Comparison of ENCODE assay signal across 15 cellular contexts in genomic region chr6:92011681-92012245, GRCh38.
A peak's percentile ranks its signal among the peaks of the same experiment; 100 is the strongest.
DNase-seq lines count a peak whose midpoint lies in the region; ATAC-seq and TF ChIP-seq lines count a peak whose summit lies in the region.
"Had no signal": no experiment of that assay in that cellular context is flagged by ENCODE, and none has a peak within 500 bp of the region (broad histone marks: within the 10 kb centered on the region; RNA-seq: fewer than 3 reads in every experiment).

No MANE protein-coding gene starts in this region.

- no CpG with 5 or more reads among the region's 29 CpGs for WGBS in neuronal stem cell (ENCODE audit: extremely low coverage in 2 of 2, insufficient read length in 2 of 2, insufficient replicate concordance in 1 of 2), 2 donors

- no peak overlapping the region for H3K4me2 ChIP-seq in neuronal stem cell (ENCODE audit: insufficient read depth, low read length, poor library complexity, severe bottlenecking)
- H3K4me2 ChIP-seq: BLaER1 had no signal

- no peaks in the 10 kb centered on the region for H3K4me1 Mint-ChIP-seq in stimulated activated memory B cell treated with anti-CD40 and anti-IgM and Interleukin-4, amounts not matched to agents 10 μg/mL and 1 μg/mL and 100 μg/mL, for 72 hours
- H3K4me1 Mint-ChIP-seq in activated naive CD8-positive, alpha-beta T cell treated with anti-CD3 and anti-CD28 coated beads for 36 hours, result no peaks in the 10 kb centered on the region
- H3K4me1 Mint-ChIP-seq: CD8-positive, alpha-beta memory T cell had no signal

- no peak overlapping the region for H3K9ac ChIP-seq in neuronal stem cell (ENCODE audit: low read depth, low read length, poor library complexity)
- H3K9ac ChIP-seq: BLaER1, GM23248 had no signal

- H3K36me3 Mint-ChIP-seq in stimulated activated memory B cell treated with anti-CD40 and anti-IgM and Interleukin-4, amounts not matched to agents 10 μg/mL and 1 μg/mL and 100 μg/mL, for 72 hours, result no peaks in the 10 kb centered on the region
- H3K36me3 Mint-ChIP-seq in activated naive CD8-positive, alpha-beta T cell treated with anti-CD3 and anti-CD28 coated beads for 36 hours, result no peaks in the 10 kb centered on the region
- H3K36me3 Mint-ChIP-seq: CD8-positive, alpha-beta memory T cell had no signal

- TF ChIP-seq CTCF in right atrium auricular region (IDR thresholded peaks at IDR 0.05), result no peak
- no peak for TF ChIP-seq CTCF in left lung (IDR thresholded peaks at IDR 0.05)

- no peak overlapping the region for H2BK5ac ChIP-seq in neuronal stem cell (ENCODE audit: low read length)

- H3K14ac ChIP-seq in neuronal stem cell (ENCODE audit: low read length), result peak overlapping the region; percentile 47

- peaks cover 8% of the 10 kb centered on the region for H3K9me3 Mint-ChIP-seq in stimulated activated memory B cell treated with anti-CD40 and anti-IgM and Interleukin-4, amounts not matched to agents 10 μg/mL and 1 μg/mL and 100 μg/mL, for 72 hours
- H3K9me3 Mint-ChIP-seq in activated naive CD8-positive, alpha-beta T cell treated with anti-CD3 and anti-CD28 coated beads for 36 hours, result peaks cover 12% of the 10 kb centered on the region

- H3K9me3 ChIP-seq in right atrium auricular region, result peaks cover 0 to 2% of the 10 kb centered on the region in 2 donors
- peaks cover 0 to 24% of the 10 kb centered on the region in 2 donors for H3K9me3 ChIP-seq in left lung
- no peaks in the 10 kb centered on the region for H3K9me3 ChIP-seq in neuronal stem cell (replicated peaks in 1 of 2; ENCODE audit: control insufficient read depth in 2 of 2, insufficient read depth in 1 of 2, low read depth in 1 of 2, low read length in 2 of 2)
- H3K9me3 ChIP-seq: Caco-2 had no signal

- no peaks in the 10 kb centered on the region for H3K27me3 Mint-ChIP-seq in stimulated activated memory B cell treated with anti-CD40 and anti-IgM and Interleukin-4, amounts not matched to agents 10 μg/mL and 1 μg/mL and 100 μg/mL, for 72 hours
- H3K27me3 Mint-ChIP-seq in activated naive CD8-positive, alpha-beta T cell treated with anti-CD3 and anti-CD28 coated beads for 36 hours, result no peaks in the 10 kb centered on the region
- H3K27me3 Mint-ChIP-seq: CD8-positive, alpha-beta memory T cell had no signal

- H3K23ac ChIP-seq in neuronal stem cell (ENCODE audit: low read depth, low read length, poor library complexity), result no peak overlapping the region

- peak; percentile 50 for DNase-seq in Right ventricle myocardium inferior (ENCODE audit: missing footprints)
- DNase-seq in right atrium auricular region (ENCODE audit: low spot score), result no peak
- DNase-seq in left lung, result peak; percentile 25 to 59
- DNase-seq in neuronal stem cell (ENCODE audit: low spot score), result no peak
- no peak for DNase-seq in Kasumi-1 (lab: John Stamatoyannopoulos, UW)
- DNase-seq in activated naive CD8-positive, alpha-beta T cell treated with anti-CD3 and anti-CD28 coated beads for 36 hours, result no peak
- DNase-seq: Caco-2, GF-D8, GM23248 had no signal

- H2AK5ac ChIP-seq in neuronal stem cell (ENCODE audit: low read depth, low read length), result no peak overlapping the region

- no peak overlapping the region for H3K27ac Mint-ChIP-seq in stimulated activated memory B cell treated with anti-CD40 and anti-IgM and Interleukin-4, amounts not matched to agents 10 μg/mL and 1 μg/mL and 100 μg/mL, for 72 hours
- no peak overlapping the region for H3K27ac Mint-ChIP-seq in activated naive CD8-positive, alpha-beta T cell treated with anti-CD3 and anti-CD28 coated beads for 36 hours
- H3K27ac Mint-ChIP-seq: CD8-positive, alpha-beta memory T cell had no signal

- H3K27ac ChIP-seq in right atrium auricular region, result no peak overlapping the region
- H3K27ac ChIP-seq in left lung, result no peak overlapping the region
- no peak overlapping the region for H3K27ac ChIP-seq in neuronal stem cell (replicated peaks; ENCODE audit: low read length)
- H3K27ac ChIP-seq: 22Rv1, BLaER1, GM23248 had no signal

- no peak overlapping the region for H3K4ac ChIP-seq in neuronal stem cell (ENCODE audit: low read length)

- H4K8ac ChIP-seq in neuronal stem cell (ENCODE audit: low read depth, low read length), result no peak overlapping the region

- H2AFZ ChIP-seq in neuronal stem cell (ENCODE audit: low read length), result no peak overlapping the region
- H2AFZ ChIP-seq: GM23248 had no signal

- no peak overlapping the region for H3K4me3 Mint-ChIP-seq in stimulated activated memory B cell treated with anti-CD40 and anti-IgM and Interleukin-4, amounts not matched to agents 10 μg/mL and 1 μg/mL and 100 μg/mL, for 72 hours
- no peak overlapping the region for H3K4me3 Mint-ChIP-seq in activated naive CD8-positive, alpha-beta T cell treated with anti-CD3 and anti-CD28 coated beads for 36 hours
- H3K4me3 Mint-ChIP-seq: CD8-positive, alpha-beta memory T cell had no signal

- no peak overlapping the region for H3K4me3 ChIP-seq in right atrium auricular region
- H3K4me3 ChIP-seq in left lung, result no peak overlapping the region
- peak overlapping the region in 1 of 2 donors; percentile 3 for H3K4me3 ChIP-seq in neuronal stem cell (ENCODE audit: low read length in 2 of 2)
- H3K4me3 ChIP-seq: BLaER1, GM23248 had no signal

- ATAC-seq in Right ventricle myocardium inferior, result no peak
- no peak for ATAC-seq in left lung
- peak; percentile 36 for ATAC-seq in stimulated activated memory B cell treated with anti-CD40 and anti-IgM and Interleukin-4, amounts not matched to agents 10 μg/mL and 1 μg/mL and 100 μg/mL, for 72 hours
- no peak for ATAC-seq in GM21717 (IDR thresholded peaks at IDR 0.05; ENCODE audit: unreplicated experiment)
- ATAC-seq: HCT116 had no signal

- H3K27me3 ChIP-seq in right atrium auricular region, result no peaks in the 10 kb centered on the region
- H3K27me3 ChIP-seq in left lung, result no peaks in the 10 kb centered on the region
- H3K27me3 ChIP-seq in neuronal stem cell (ENCODE audit: control insufficient read depth in 3 of 3, insufficient read depth in 3 of 3, low read depth in 1 of 3, low read length in 3 of 3), result no peaks in the 10 kb centered on the region
- H3K27me3 ChIP-seq: BLaER1 had no signal

- H2BK15ac ChIP-seq in neuronal stem cell (ENCODE audit: low read length), result no peak overlapping the region

- no peaks in the 10 kb centered on the region for H3K36me3 ChIP-seq in right atrium auricular region
- no peaks in the 10 kb centered on the region for H3K36me3 ChIP-seq in left lung
- H3K36me3 ChIP-seq in neuronal stem cell (replicated peaks in 1 of 2; ENCODE audit: control insufficient read depth in 2 of 2, insufficient read depth in 2 of 2, low read length in 2 of 2), result no peaks in the 10 kb centered on the region
- H3K36me3 ChIP-seq: BLaER1 had no signal

- H3K4me1 ChIP-seq in right atrium auricular region, result no peaks in the 10 kb centered on the region
- no peaks in the 10 kb centered on the region for H3K4me1 ChIP-seq in left lung
- no peaks in the 10 kb centered on the region for H3K4me1 ChIP-seq in neuronal stem cell (ENCODE audit: control insufficient read depth in 2 of 2, insufficient read depth in 1 of 2, low read depth in 1 of 2, low read length in 2 of 2)
- H3K4me1 ChIP-seq: BLaER1, Caco-2 had no signal

- no peak overlapping the region for H2BK120ac ChIP-seq in neuronal stem cell (ENCODE audit: low read depth, low read length)

- H4K91ac ChIP-seq in neuronal stem cell (ENCODE audit: low read depth, low read length, poor library complexity), result no peak overlapping the region

- peak overlapping the region; percentile 75 for H2BK12ac ChIP-seq in neuronal stem cell (ENCODE audit: low read length)

- no peak overlapping the region for H3K18ac ChIP-seq in neuronal stem cell (ENCODE audit: low read length)

- intact Hi-C loops in Right ventricle myocardium inferior (cut with DNase I) (no loop called here), left lung (cut with DNase I) (no loop called here)

- no peaks in the 10 kb centered on the region for H3K79me1 ChIP-seq in neuronal stem cell (ENCODE audit: low read depth, low read length)

Comparison
In these comparisons a context has a peak if more than half of its experiments do, and no peak if none do; other contexts are left out.
1. DNase-seq: peak in Right ventricle myocardium inferior (single experiment) and left lung (2 of 2); none in right atrium auricular region (single experiment), neuronal stem cell (single experiment), Kasumi-1 (0 of 2) and activated naive CD8-positive, alpha-beta T cell treated with anti-CD3 and anti-CD28 coated beads for 36 hours (single experiment).